ENCODE assay signal across 18 cellular contexts in the genomic region with DNA sequence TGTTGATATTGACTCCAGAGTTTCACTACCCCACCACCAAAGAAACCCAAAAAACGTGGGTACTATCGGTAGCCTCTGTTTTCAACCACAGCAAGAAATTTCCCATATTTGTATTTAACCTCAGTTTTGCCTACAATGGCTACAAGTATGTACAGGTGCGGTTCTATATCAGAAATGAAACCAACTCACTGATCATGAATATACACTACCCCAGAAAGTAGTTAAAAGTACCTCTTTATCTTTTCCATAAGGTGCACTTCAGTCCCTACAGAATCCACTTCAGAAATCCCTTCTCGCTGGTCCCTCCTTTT.
DNase-seq lines count a peak whose midpoint lies in the region; ATAC-seq and TF ChIP-seq lines count a peak whose summit lies in the region.
"Had no signal": no experiment of that assay in that cellular context is flagged by ENCODE, and none has a peak within 500 bp of the region (broad histone marks: within the 10 kb centered on the region; RNA-seq: fewer than 3 reads in every experiment).

No MANE protein-coding gene starts in this region.

- intact Hi-C loops in psoas muscle (cut with DNase I), result no loop called here

- H3K36me3 Mint-ChIP-seq in neural progenitor cell, result peaks cover 2% of the 10 kb centered on the region
- no peaks in the 10 kb centered on the region for H3K36me3 Mint-ChIP-seq in activated CD4-positive, alpha-beta memory T cell treated with anti-CD3 and anti-CD28 coated beads, Interleukin-2, amount 10 ng/mL, durations not matched to agents 7 days and 5 days (ENCODE audit: low read depth)

- DNase-seq in neural progenitor cell (ENCODE audit: low spot score) (no peak), psoas muscle (no peak)
- DNase-seq in activated CD4-positive, alpha-beta memory T cell treated with anti-CD3 and anti-CD28 coated beads, Interleukin-2, amount 10 ng/mL, durations not matched to agents 7 days and 5 days, result no peak
- DNase-seq: activated CD4-positive, alpha-beta T cell treated with anti-CD3 and anti-CD28 coated beads for 1 hour; activated T-cell treated with anti-CD3 and anti-CD28 coated beads, Interleukin-2, amount 50 U/mL, for 48 hours; aorta; dermis blood vessel endothelial cell; EL; HCEC 1CT; mammary epithelial cell; NCI-H1092; NCI-H446 had no signal

- no peak overlapping the region for H2AFZ ChIP-seq in neural progenitor cell (replicated peaks)

- H3K27ac Mint-ChIP-seq in neural progenitor cell, result peak overlapping the region; percentile 28
- no peak overlapping the region for H3K27ac Mint-ChIP-seq in activated CD4-positive, alpha-beta memory T cell treated with anti-CD3 and anti-CD28 coated beads, Interleukin-2, amount 10 ng/mL, durations not matched to agents 7 days and 5 days

- H3K79me2 ChIP-seq in neural progenitor cell (ENCODE audit: low read depth), result no peaks in the 10 kb centered on the region

- H3K4me3 Mint-ChIP-seq in neural progenitor cell, result no peak overlapping the region
- no peak overlapping the region for H3K4me3 Mint-ChIP-seq in activated CD4-positive, alpha-beta memory T cell treated with anti-CD3 and anti-CD28 coated beads, Interleukin-2, amount 10 ng/mL, durations not matched to agents 7 days and 5 days

- WGBS in psoas muscle, 3 donors, result 95 to 99% (median 96%) methylated on average over 4 of the region's 4 CpGs

- POLR2A ChIA-PET in activated CD4-positive, alpha-beta memory T cell treated with anti-CD3 and anti-CD28 coated beads, Interleukin-2, amount 10 ng/mL, durations not matched to agents 7 days and 5 days (lab: Charles Lee), result no interaction called here

- peak; percentile 78 for ATAC-seq in GM19035 (IDR thresholded peaks at IDR 0.05; ENCODE audit: unreplicated experiment)
- ATAC-seq in HG02571 (IDR thresholded peaks at IDR 0.05; ENCODE audit: unreplicated experiment), result peak; percentile 90
- ATAC-seq in HG03280 (IDR thresholded peaks at IDR 0.05; ENCODE audit: unreplicated experiment), result peak; percentile 86
- no peak for ATAC-seq in psoas muscle
- ATAC-seq in HG03378 (IDR thresholded peaks at IDR 0.05; ENCODE audit: unreplicated experiment), result no peak

- H3K36me3 ChIP-seq in neural progenitor cell (no peaks in the 10 kb centered on the region), psoas muscle (ENCODE audit: insufficient read depth in 1 of 2, low read depth in 1 of 2) (no peaks in the 10 kb centered on the region)

- H3F3A ChIP-seq in neural progenitor cell (ENCODE audit: low read depth), result no peaks in the 10 kb centered on the region

- H3K4me1 Mint-ChIP-seq in neural progenitor cell, result peaks cover 30% of the 10 kb centered on the region
- peaks cover 3% of the 10 kb centered on the region for H3K4me1 Mint-ChIP-seq in activated CD4-positive, alpha-beta memory T cell treated with anti-CD3 and anti-CD28 coated beads, Interleukin-2, amount 10 ng/mL, durations not matched to agents 7 days and 5 days

- CTCF ChIA-PET in activated CD4-positive, alpha-beta memory T cell treated with anti-CD3 and anti-CD28 coated beads, Interleukin-2, amount 10 ng/mL, durations not matched to agents 7 days and 5 days (lab: Charles Lee), result no interaction called here

- H3K27me3 Mint-ChIP-seq in neural progenitor cell (ENCODE audit: insufficient read depth, low read depth), result peaks cover 9% of the 10 kb centered on the region
- no peaks in the 10 kb centered on the region for H3K27me3 Mint-ChIP-seq in activated CD4-positive, alpha-beta memory T cell treated with anti-CD3 and anti-CD28 coated beads, Interleukin-2, amount 10 ng/mL, durations not matched to agents 7 days and 5 days

- H3K9me3 ChIP-seq in neural progenitor cell (ENCODE audit: low read depth) (no peaks in the 10 kb centered on the region), psoas muscle (no peaks in the 10 kb centered on the region)

- H3K4me3 ChIP-seq in neural progenitor cell (no peak overlapping the region), psoas muscle (no peak overlapping the region)
- H3K4me3 ChIP-seq: skin epidermis had no signal

- H3K9me3 Mint-ChIP-seq in neural progenitor cell, result no peaks in the 10 kb centered on the region
- H3K9me3 Mint-ChIP-seq in activated CD4-positive, alpha-beta memory T cell treated with anti-CD3 and anti-CD28 coated beads, Interleukin-2, amount 10 ng/mL, durations not matched to agents 7 days and 5 days, result no peaks in the 10 kb centered on the region

- H3K9ac ChIP-seq in neural progenitor cell, result no peak overlapping the region

- H4K20me1 ChIP-seq in neural progenitor cell (ENCODE audit: low read depth), result peaks cover 4% of the 10 kb centered on the region

- H3K4me2 ChIP-seq in neural progenitor cell, result no peak overlapping the region

- TF ChIP-seq CTCF in neural progenitor cell (IDR thresholded peaks at IDR 0.05), result no peak
- no peak for TF ChIP-seq CTCF in psoas muscle (IDR thresholded peaks at IDR 0.05)

- H3K27ac ChIP-seq in neural progenitor cell (no peak overlapping the region), psoas muscle (no peak overlapping the region)
- H3K27ac ChIP-seq: C4-2B, skin epidermis had no signal

- H3K27me3 ChIP-seq in neural progenitor cell (peaks cover 26% of the 10 kb centered on the region), psoas muscle (ENCODE audit: insufficient read depth in 3 of 3, low read length in 2 of 3) (no peaks in the 10 kb centered on the region)

- peaks cover 18% of the 10 kb centered on the region for H3K4me1 ChIP-seq in neural progenitor cell
- peaks cover 9% of the 10 kb centered on the region for H3K4me1 ChIP-seq in psoas muscle

Comparison
In these comparisons a context has a peak if more than half of its experiments do, and no peak if none do; other contexts are left out.
1. ATAC-seq: peak in GM19035 (single experiment), HG02571 (single experiment) and HG03280 (single experiment); none in psoas muscle (0 of 4) and HG03378 (single experiment).